10 cellular contexts compared by ENCODE assay signal in the genomic region with DNA sequence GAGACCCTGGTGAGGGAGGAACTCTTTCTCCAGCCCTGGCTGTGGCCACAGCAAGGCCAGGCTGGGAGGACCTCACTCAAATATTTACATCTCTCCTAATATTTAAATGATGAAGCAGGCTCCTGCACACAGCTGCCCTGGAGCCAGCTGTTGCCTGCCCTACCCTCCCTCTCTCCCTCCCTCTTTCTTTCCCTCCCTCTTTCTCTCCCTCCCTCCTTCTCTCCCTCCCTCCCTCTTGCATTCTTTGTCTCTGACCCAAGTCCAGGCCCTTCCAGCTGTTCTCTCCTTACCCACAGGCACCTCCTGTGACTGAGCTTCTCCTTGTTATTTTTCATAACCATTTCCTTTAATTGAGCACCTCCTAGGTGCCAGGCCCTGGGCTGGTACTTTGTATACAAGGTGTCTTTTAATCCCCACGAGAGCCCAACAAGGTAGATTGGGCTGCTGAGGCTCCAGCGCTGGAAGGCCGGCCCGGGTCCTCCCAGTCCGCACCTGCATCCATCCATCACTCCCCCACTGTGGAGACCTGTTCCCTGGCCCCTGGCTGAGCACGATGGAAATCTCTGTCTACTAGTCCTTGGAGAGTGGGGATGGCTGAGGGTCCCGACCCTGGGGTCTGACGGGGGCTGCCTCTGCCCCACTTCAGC.
A peak's percentile ranks its signal among the peaks of the same experiment; 100 is the strongest.
DNase-seq lines count a peak whose midpoint lies in the region; ATAC-seq, FAIRE-seq and TF ChIP-seq lines count a peak whose summit lies in the region.
"Had no signal": no experiment of that assay in that cellular context is flagged by ENCODE, and none has a peak within 500 bp of the region (broad histone marks: within the 10 kb centered on the region; RNA-seq: fewer than 3 reads in every experiment).

No MANE protein-coding gene starts in this region.

- H3K4me2 ChIP-seq in astrocyte (ENCODE audit: low read length): no peak overlapping the region
- no peak overlapping the region for H3K4me2 ChIP-seq in mesenchymal stem cell (ENCODE audit: low read length, poor library complexity, severe bottlenecking)

- H3K36me3 Mint-ChIP-seq in MCF 10A (ENCODE audit: insufficient read depth, unreplicated experiment): peaks cover 43% of the 10 kb centered on the region
- peaks cover 8% of the 10 kb centered on the region for H3K36me3 Mint-ChIP-seq in astrocyte (ENCODE audit: low read depth, unreplicated experiment)

- POLR2A ChIA-PET in MCF 10A (lab: Yijun Ruan, JAX): interaction anchor here (0.6 kb wide), 1 partner anchor 39 kb away, joined by 3 read pairs; no protein-coding TSS in a partner anchor

- peaks cover 11% of the 10 kb centered on the region for H3K79me1 ChIP-seq in mesenchymal stem cell (replicated peaks; ENCODE audit: low read length, poor library complexity, severe bottlenecking)

- H4K20me1 ChIP-seq in astrocyte (ENCODE audit: insufficient read depth, low read length): peaks cover 90% of the 10 kb centered on the region

- intact Hi-C loops in breast epithelium (cut with DNase I; ENCODE audit: low total_unique reads): no loop called here
- intact Hi-C loops in MCF 10A (cut with micrococcal nuclease): no loop called here

- DNase-seq in breast epithelium (ENCODE audit: low spot score in 2 of 2) (no peak), MCF 10A (ENCODE audit: unreplicated experiment) (no peak), astrocyte (ENCODE audit: low read depth) (peak; percentile 59), mesenchymal stem cell (peak; percentile 70), urothelium cell line (ENCODE audit: low spot score) (peak; percentile 54), foreskin melanocyte (no peak), T1000 (lab: John Stamatoyannopoulos, UW) (no peak)
- DNase-seq: NCI-H748 treated with DMSO at 0.1 percent for 48 hours had no signal

- no peak for TF ChIP-seq POLR2A in breast epithelium (IDR thresholded peaks at IDR 0.05)

- H3K27me3 Mint-ChIP-seq in MCF 10A (ENCODE audit: insufficient read depth, unreplicated experiment): no peaks in the 10 kb centered on the region
- H3K27me3 Mint-ChIP-seq in astrocyte (ENCODE audit: low read depth, unreplicated experiment): no peaks in the 10 kb centered on the region

- H2BK12ac ChIP-seq in mesenchymal stem cell (ENCODE audit: low read length in 2 of 2): peak overlapping the region in 1 of 2 experiments; percentile 59

- H4K91ac ChIP-seq in mesenchymal stem cell (ENCODE audit: low read length): no peak overlapping the region

- FAIRE-seq in astrocyte (lab: Jason Lieb, UNC): no peak
- peak; percentile 37 for FAIRE-seq in urothelium cell line (lab: Jason Lieb, UNC)

- H2AK5ac ChIP-seq in mesenchymal stem cell (ENCODE audit: low read length, severe bottlenecking): no peak overlapping the region

- no TSS peak for BruUV-seq in MCF 10A (replicated peaks; lab: Mats Ljungman, UMichigan)

- H3K9me3 Mint-ChIP-seq in MCF 10A (ENCODE audit: unreplicated experiment): no peaks in the 10 kb centered on the region
- no peaks in the 10 kb centered on the region for H3K9me3 Mint-ChIP-seq in astrocyte (ENCODE audit: unreplicated experiment)

- no peak overlapping the region for H3K4ac ChIP-seq in mesenchymal stem cell (ENCODE audit: low read depth in 1 of 2, low read length in 2 of 2)

- H3K79me2 ChIP-seq in astrocyte (ENCODE audit: insufficient read depth, low read length): peaks cover 99% of the 10 kb centered on the region

- no peak for TF ChIP-seq CTCF in breast epithelium (IDR thresholded peaks at IDR 0.05)
- TF ChIP-seq CTCF in MCF 10A (IDR thresholded peaks at IDR 0.05; ENCODE audit: unreplicated experiment): no peak
- no peak for TF ChIP-seq CTCF in astrocyte (IDR thresholded peaks at IDR 0.05; ENCODE audit: insufficient read depth, low read depth, low read length)

- H3K36me3 ChIP-seq in breast epithelium (no peaks in the 10 kb centered on the region), astrocyte (ENCODE audit: insufficient read depth, low read length) (no peaks in the 10 kb centered on the region), mesenchymal stem cell (ENCODE audit: control insufficient read depth in 1 of 2, insufficient read depth in 2 of 2, low read depth in 1 of 2, low read length in 2 of 2) (peaks cover 12 to 60% of the 10 kb centered on the region in 2 experiments)

- no peak overlapping the region for H2AFZ ChIP-seq in astrocyte (ENCODE audit: low read depth, low read length)
- H2AFZ ChIP-seq in mesenchymal stem cell (ENCODE audit: low read depth, low read length): no peak overlapping the region

- no peak overlapping the region for H3K9ac ChIP-seq in astrocyte (ENCODE audit: low read length)
- H3K9ac ChIP-seq in mesenchymal stem cell (ENCODE audit: low read length): peak overlapping the region; percentile 17

- H4K8ac ChIP-seq in mesenchymal stem cell (ENCODE audit: low read length): peak overlapping the region; percentile 31

- no peak overlapping the region for H2BK5ac ChIP-seq in mesenchymal stem cell (ENCODE audit: low read depth, low read length, poor library complexity, severe bottlenecking)

- H3K4me1 ChIP-seq in breast epithelium (peaks cover 19 to 66% of the 10 kb centered on the region in 2 donors), astrocyte (ENCODE audit: insufficient read depth, low read length) (peaks cover 41% of the 10 kb centered on the region), mesenchymal stem cell (ENCODE audit: control insufficient read depth, insufficient read depth, low read depth, low read length) (peaks cover 66% of the 10 kb centered on the region)

- H3K27ac Mint-ChIP-seq in MCF 10A (ENCODE audit: low read depth, unreplicated experiment): no peak overlapping the region
- no peak overlapping the region for H3K27ac Mint-ChIP-seq in astrocyte (ENCODE audit: unreplicated experiment)

- H3K23ac ChIP-seq in mesenchymal stem cell (ENCODE audit: low read length in 2 of 2): no peak overlapping the region

- peak overlapping the region in 1 of 2 experiments; percentile 58 for H3K14ac ChIP-seq in mesenchymal stem cell (ENCODE audit: low read length in 2 of 2)

- H2BK15ac ChIP-seq in mesenchymal stem cell (ENCODE audit: low read depth, poor library complexity, severe bottlenecking): peak overlapping the region; percentile 34

- peak overlapping the region in 1 of 2 experiments; percentile 13 for H3K18ac ChIP-seq in mesenchymal stem cell (ENCODE audit: low read depth in 1 of 2, low read length in 2 of 2)

- H3K4me3 ChIP-seq in breast epithelium (no peak overlapping the region), astrocyte (ENCODE audit: insufficient read depth, low read depth, low read length) (no peak overlapping the region), mesenchymal stem cell (ENCODE audit: insufficient read depth in 1 of 2, low read depth in 1 of 2, low read length in 2 of 2) (no peak overlapping the region)
- H3K4me3 ChIP-seq: lung had no signal

- H3K4me1 Mint-ChIP-seq in MCF 10A (ENCODE audit: insufficient read depth, unreplicated experiment) (peaks cover 6% of the 10 kb centered on the region), astrocyte (ENCODE audit: low read depth, unreplicated experiment) (peaks cover 27% of the 10 kb centered on the region)

- H3K27me3 ChIP-seq in breast epithelium: no peaks in the 10 kb centered on the region
- H3K27me3 ChIP-seq in astrocyte (ENCODE audit: insufficient read depth, low read length): no peaks in the 10 kb centered on the region
- H3K27me3 ChIP-seq in mesenchymal stem cell (ENCODE audit: control insufficient read depth in 1 of 2, insufficient read depth in 1 of 2, low read length in 2 of 2): no peaks in the 10 kb centered on the region

- ATAC-seq in GM19035 (IDR thresholded peaks at IDR 0.05; ENCODE audit: unreplicated experiment): no peak

- no peak overlapping the region for H2BK120ac ChIP-seq in mesenchymal stem cell (ENCODE audit: low read depth, low read length)

- CTCF ChIA-PET in MCF 10A (lab: Yijun Ruan, JAX): no interaction called here

- peak overlapping the region; percentile 81 to 87 for H3K27ac ChIP-seq in breast epithelium
- H3K27ac ChIP-seq in astrocyte (ENCODE audit: low read depth, low read length): no peak overlapping the region
- no peak overlapping the region for H3K27ac ChIP-seq in mesenchymal stem cell (ENCODE audit: low read length, poor library complexity, severe bottlenecking)

- H3K9me3 ChIP-seq in breast epithelium (no peaks in the 10 kb centered on the region), astrocyte (ENCODE audit: insufficient read depth, low read depth, low read length) (no peaks in the 10 kb centered on the region), mesenchymal stem cell (ENCODE audit: control insufficient read depth, low read length) (no peaks in the 10 kb centered on the region)

- H3K4me3 Mint-ChIP-seq in MCF 10A (ENCODE audit: unreplicated experiment) (no peak overlapping the region), astrocyte (ENCODE audit: unreplicated experiment) (no peak overlapping the region)

- WGBS in mesenchymal stem cell: 81% methylated on average over 4 of the region's 8 CpGs

Comparison
In these comparisons a context has a peak if more than half of its experiments do, and no peak if none do; other contexts are left out.
1. DNase-seq: peak in astrocyte (single experiment), mesenchymal stem cell (single experiment) and urothelium cell line (single experiment); none in breast epithelium (0 of 2), MCF 10A (single experiment), foreskin melanocyte (single experiment) and T1000 (single experiment).
2. H3K27ac ChIP-seq: peak in breast epithelium (2 of 2); none in astrocyte (single experiment) and mesenchymal stem cell (single experiment).